ENCODE assay signal across 8 cellular contexts in the genomic region with DNA sequence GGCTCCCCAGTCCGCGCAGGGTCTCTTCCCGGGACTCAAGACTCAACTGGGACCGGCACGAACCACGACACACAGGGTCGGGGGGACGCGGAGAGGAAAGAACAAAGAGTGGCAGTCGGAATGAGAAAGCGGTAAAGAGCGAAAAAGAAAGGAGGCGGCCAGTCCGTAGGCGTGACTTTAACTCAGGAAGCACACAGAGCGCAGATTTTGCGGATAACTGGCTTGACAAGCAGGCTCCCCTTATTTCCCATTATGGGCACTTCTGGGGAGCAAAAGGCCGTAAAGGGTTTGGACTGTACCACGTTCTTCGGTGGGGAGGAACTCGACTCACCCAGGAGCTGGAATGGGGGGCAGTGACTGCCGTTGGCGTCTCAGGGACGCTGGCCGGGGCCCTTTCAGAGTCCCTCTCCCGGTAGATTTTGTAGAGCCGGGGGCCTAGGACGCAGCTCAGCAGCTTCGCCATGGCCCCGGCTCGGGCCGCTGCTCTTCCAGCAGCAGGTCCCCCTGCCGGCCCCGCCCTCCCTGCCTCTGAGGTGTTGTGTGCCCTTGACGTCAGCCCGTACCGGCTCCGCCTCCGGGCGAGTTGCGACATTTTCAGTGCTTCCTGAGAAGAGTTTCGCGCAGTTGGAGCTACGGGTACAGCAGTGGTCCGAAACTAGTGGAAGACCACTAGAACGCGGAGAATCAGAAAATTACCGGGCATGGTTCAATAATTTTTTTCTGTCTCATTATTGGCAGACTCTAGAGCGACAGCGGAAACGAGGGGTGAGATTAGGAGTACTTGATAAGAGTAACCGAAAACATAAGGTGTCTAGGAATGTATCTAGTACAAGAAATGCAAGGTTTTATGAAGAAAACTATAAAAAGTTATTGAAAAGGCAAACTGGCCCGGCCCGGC. TPM values are rescaled to one million over a fixed set of nuclear protein-coding genes. Genes with fewer than 3 reads are reported as not detected.
A peak's percentile ranks its signal among the peaks of the same experiment; 100 is the strongest.
DNase-seq lines count a peak whose midpoint lies in the region; FAIRE-seq and TF ChIP-seq lines count a peak whose summit lies in the region.

A gene (minus strand): TSS at position 506 of the 898 bp plus-strand sequence. CDS start 43 bp downstream, at position 463.

- no peak for FAIRE-seq in frontal cortex (lab: Jason Lieb, UNC)

- H3K18ac ChIP-seq in neuronal stem cell (ENCODE audit: low read length), result peak within 1 kb of the TSS; percentile 95

- H4K8ac ChIP-seq in neuronal stem cell (ENCODE audit: low read depth, low read length), result no peak within 1 kb of the TSS

- H3K36me3 ChIP-seq in ES-I3 (ENCODE audit: insufficient read depth, low read length) (0 out of 2 replicates have a peak, but pooled peaks cover 3% of the 10 kb centered on the region), HEK293 (ENCODE audit: control insufficient read depth in 2 of 2, insufficient read depth in 1 of 2, low read length in 2 of 2) (peaks cover 4 to 8% of the 10 kb centered on the region in 2 experiments; a peak in 2 of 3 replicates), neuronal stem cell (replicated peaks in 1 of 2; ENCODE audit: control insufficient read depth in 2 of 2, insufficient read depth in 2 of 2, low read length in 2 of 2) (peaks cover 5 to 34% of the 10 kb centered on the region in 2 donors)

- POLR2A ChIA-PET in HEK293 (lab: Yijun Ruan, JAX), result interaction anchor here (0.6 to 2.8 kb wide), 34 partner anchors 9 to 1829 kb away, joined by 3 to 30 read pairs (median 6); a partner anchor contains a TSS

- H2AFZ ChIP-seq in neuronal stem cell (ENCODE audit: low read length), result peak within 1 kb of the TSS; percentile 88

- peak within 1 kb of the TSS; percentile 61 for H3K4ac ChIP-seq in neuronal stem cell (ENCODE audit: low read length)

- H3K27ac Mint-ChIP-seq in activated naive CD4-positive, alpha-beta T cell treated with anti-CD3 and anti-CD28 coated beads for 36 hours, result peak within 1 kb of the TSS; percentile 97

- peak within 1 kb of the TSS; percentile 99 for H3K4me3 Mint-ChIP-seq in activated naive CD4-positive, alpha-beta T cell treated with anti-CD3 and anti-CD28 coated beads for 36 hours

- H3K27me3 ChIP-seq in neuronal stem cell (ENCODE audit: control insufficient read depth in 3 of 3, insufficient read depth in 3 of 3, low read depth in 1 of 3, low read length in 3 of 3), result no peaks in the 10 kb centered on the region

- peaks cover 3% of the 10 kb centered on the region for H3K79me1 ChIP-seq in neuronal stem cell (ENCODE audit: low read depth, low read length)

- TF ChIP-seq CTCF in HEK293 (tag by site-specific recombination; IDR thresholded peaks at IDR 0.05) (0 out of 2 replicates have a peak, but pooled peaks have one; percentile 9), subcutaneous adipose tissue (IDR thresholded peaks at IDR 0.05; ENCODE audit: low read depth) (no peak)

- H3K4me3 ChIP-seq in HEK293 (ENCODE audit: low read depth, low read length) (peak within 1 kb of the TSS; percentile 63), neuronal stem cell (ENCODE audit: low read length in 2 of 2) (peak within 1 kb of the TSS; percentile 77 to 88)

- DNase-seq in NAMALWA (ENCODE audit: low spot score) (peak; percentile 98), SK-N-DZ (ENCODE audit: low spot score) (peak; percentile 97), frontal cortex (ENCODE audit: low spot score in 2 of 2) (peak; percentile 92 to 99), neuronal stem cell (ENCODE audit: low spot score) (peak; percentile 93)
- DNase-seq in activated naive CD4-positive, alpha-beta T cell treated with anti-CD3 and anti-CD28 coated beads for 36 hours, result peak; percentile 99

- H2BK120ac ChIP-seq in neuronal stem cell (ENCODE audit: low read depth, low read length), result peak within 1 kb of the TSS; percentile 24

- peak within 1 kb of the TSS; percentile 69 for H3K9ac ChIP-seq in ES-I3 (ENCODE audit: low read depth, low read length)
- H3K9ac ChIP-seq in neuronal stem cell (ENCODE audit: low read depth, low read length, poor library complexity), result peak within 1 kb of the TSS; percentile 85

- H3K4me2 ChIP-seq in neuronal stem cell (ENCODE audit: insufficient read depth, low read length, poor library complexity, severe bottlenecking), result peak within 1 kb of the TSS; percentile 75

- no CpG with 5 or more reads among the region's 54 CpGs for WGBS in neuronal stem cell (ENCODE audit: extremely low coverage in 2 of 2, insufficient read length in 2 of 2, insufficient replicate concordance in 1 of 2), 2 donors

- H3K4me1 ChIP-seq in ES-I3 (ENCODE audit: insufficient read depth, low read length) (peaks cover 7% of the 10 kb centered on the region; the same call in 1 of the 2 replicates), HEK293 (ENCODE audit: control insufficient read depth, insufficient read depth, low read length) (no peaks in the 10 kb centered on the region), neuronal stem cell (ENCODE audit: control insufficient read depth in 2 of 2, insufficient read depth in 1 of 2, low read depth in 1 of 2, low read length in 2 of 2) (peaks cover 6 to 7% of the 10 kb centered on the region in 2 donors)

- H3K9me3 ChIP-seq in ES-I3 (ENCODE audit: control insufficient read depth, insufficient read depth, low read length) (no peaks in the 10 kb centered on the region), HEK293 (ENCODE audit: control insufficient read depth, insufficient read depth, low read depth, low read length) (no peaks in the 10 kb centered on the region), neuronal stem cell (replicated peaks in 1 of 2; ENCODE audit: control insufficient read depth in 2 of 2, insufficient read depth in 1 of 2, low read depth in 1 of 2, low read length in 2 of 2) (no peaks in the 10 kb centered on the region)

- H3K9me3 Mint-ChIP-seq in activated naive CD4-positive, alpha-beta T cell treated with anti-CD3 and anti-CD28 coated beads for 36 hours, result no peaks in the 10 kb centered on the region

- H3K27ac ChIP-seq in HEK293 (ENCODE audit: extremely low read depth, low read depth, low read length) (peak within 1 kb of the TSS; percentile 62), neuronal stem cell (replicated peaks; ENCODE audit: low read length) (peak within 1 kb of the TSS; percentile 78)

- peaks cover 5% of the 10 kb centered on the region for H3K36me3 Mint-ChIP-seq in activated naive CD4-positive, alpha-beta T cell treated with anti-CD3 and anti-CD28 coated beads for 36 hours (ENCODE audit: low read depth)

- peak within 1 kb of the TSS; percentile 63 for H3K14ac ChIP-seq in neuronal stem cell (ENCODE audit: low read length)

- intact Hi-C loops in activated naive CD4-positive, alpha-beta T cell treated with anti-CD3 and anti-CD28 coated beads for 36 hours (cut with micrococcal nuclease), result loop anchor here (1.0 kb wide), 9 partner anchors 35 to 475 kb away; a partner anchor contains a TSS

- H2BK5ac ChIP-seq in neuronal stem cell (ENCODE audit: low read length), result no peak within 1 kb of the TSS

- no peak within 1 kb of the TSS for H4K91ac ChIP-seq in neuronal stem cell (ENCODE audit: low read depth, low read length, poor library complexity)

- H3K23ac ChIP-seq in neuronal stem cell (ENCODE audit: low read depth, low read length, poor library complexity), result peak within 1 kb of the TSS; percentile 95

- H2BK12ac ChIP-seq in neuronal stem cell (ENCODE audit: low read length), result peak within 1 kb of the TSS; percentile 16

- peak within 1 kb of the TSS; percentile 82 for H2AK5ac ChIP-seq in neuronal stem cell (ENCODE audit: low read depth, low read length)

- H2BK15ac ChIP-seq in neuronal stem cell (ENCODE audit: low read length), result peak within 1 kb of the TSS; percentile 45

- CTCF ChIA-PET in HEK293 (lab: Yijun Ruan, JAX), result interaction anchor here (0.5 to 1.2 kb wide), 9 partner anchors 8 to 129 kb away, joined by 3 to 4 read pairs (median 3); no protein-coding TSS in a partner anchor
- CTCF ChIA-PET in activated naive CD4-positive, alpha-beta T cell treated with anti-CD3 and anti-CD28 coated beads for 36 hours (lab: Charles Lee), result interaction anchor here (0.8 to 1.1 kb wide), 4 partner anchors 22 to 127 kb away, joined by 3 to 5 read pairs (median 4); a partner anchor contains a TSS

- no peaks in the 10 kb centered on the region for H3K27me3 Mint-ChIP-seq in activated naive CD4-positive, alpha-beta T cell treated with anti-CD3 and anti-CD28 coated beads for 36 hours (ENCODE audit: low read depth)

- peaks cover 21% of the 10 kb centered on the region for H3K4me1 Mint-ChIP-seq in activated naive CD4-positive, alpha-beta T cell treated with anti-CD3 and anti-CD28 coated beads for 36 hours (ENCODE audit: low read depth)

TF ChIP-seq in HEK293, 187 proteins besides CTCF, POLR2A, EP300 and RAD21 (continues in another document):
- TF ChIP-seq IKZF3 (tag by site-specific recombination; IDR thresholded peaks at IDR 0.05), result peak; percentile 48; the same call in 1 of the 2 replicates
- no peak for TF ChIP-seq ZNF560 (tag by site-specific recombination; IDR thresholded peaks at IDR 0.05; ENCODE audit: borderline replicate concordance)
- TF ChIP-seq GLIS1 (tag by site-specific recombination; IDR thresholded peaks at IDR 0.05), result peak; percentile 7; the same call in 1 of the 2 replicates
- no peak for TF ChIP-seq ZNF133 (tag by site-specific recombination; IDR thresholded peaks at IDR 0.05)
- TF ChIP-seq ZNF335 (tag by site-specific recombination; conservative IDR thresholded peaks at IDR 0.05), result peak; percentile 88
- peak; percentile 70 for TF ChIP-seq SP3 (tag by site-specific recombination; IDR thresholded peaks at IDR 0.05)

RNA-seq across cellular contexts. Expression of the gene that starts here (rescaled TPM):
- polyA plus RNA-seq in SK-N-DZ (2014; cell fraction: cytosol; rRNA removed), result 38.7 and 42.4 TPM in 2 replicates
- polyA plus RNA-seq in SK-N-DZ (2014; cell fraction: nucleus; rRNA removed), result 188 and 201 TPM in 2 replicates
- total RNA-seq in activated naive CD4-positive, alpha-beta T cell treated with anti-CD3 and anti-CD28 coated beads for 36 hours, result 10 to 100 TPM; 19.9 to 22.5 TPM
- total RNA-seq in frontal cortex (41.6 TPM), subcutaneous adipose tissue (10 to 100 TPM; 29.2 to 45.1 (median 35.6) TPM)
- 32.8 TPM for polyA plus RNA-seq in neuronal stem cell (2013, experiment 1 of 2)
- 34.1 TPM for polyA plus RNA-seq in neuronal stem cell (2013, experiment 2 of 2)

Comparison
In these comparisons a context has a peak if more than half of its experiments do, and no peak if none do; other contexts are left out.
1. Peak in every context shown above with its lines: DNase-seq, H3K4me3 ChIP-seq and H3K27ac ChIP-seq.